Comparison of ENCODE assay signal across 19 cellular contexts in the genomic region with DNA sequence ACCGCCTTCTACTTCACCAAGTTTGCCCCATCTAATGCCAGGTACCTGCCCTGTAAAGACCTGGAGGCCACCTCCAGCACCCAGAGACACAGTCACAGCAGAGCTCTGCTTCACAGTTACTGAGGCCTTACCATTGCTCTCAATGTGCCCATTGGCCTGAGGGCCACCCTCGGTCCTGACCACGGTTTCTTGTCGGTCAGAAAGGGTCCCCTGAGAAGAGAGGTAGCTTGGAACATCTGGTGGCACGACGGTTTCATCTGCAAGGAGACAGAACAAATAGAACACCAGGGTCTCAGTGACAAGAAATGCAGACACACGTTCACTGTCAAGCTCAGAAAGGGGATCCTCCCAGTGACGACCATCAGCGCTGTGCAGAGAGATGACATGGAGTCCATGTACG.
DNase-seq lines count a peak whose midpoint lies in the region; TF ChIP-seq lines count a peak whose summit lies in the region.
"Had no signal": no experiment of that assay in that cellular context is flagged by ENCODE, and none has a peak within 500 bp of the region (broad histone marks: within the 10 kb centered on the region; RNA-seq: fewer than 3 reads in every experiment).

No MANE protein-coding gene starts in this region.

- H3K4me3 ChIP-seq in CD4-positive, alpha-beta memory T cell (ENCODE audit: low read length in 2 of 2) = no peak overlapping the region
- no peak overlapping the region for H3K4me3 ChIP-seq in rectal smooth muscle tissue (ENCODE audit: low read length)
- no peak overlapping the region for H3K4me3 ChIP-seq in prostate gland
- H3K4me3 ChIP-seq: BLaER1, MG63 had no signal

- no peaks in the 10 kb centered on the region for H3K27me3 ChIP-seq in CD4-positive, alpha-beta memory T cell (ENCODE audit: insufficient read depth, low read length)
- H3K27me3 ChIP-seq in rectal smooth muscle tissue (ENCODE audit: control insufficient read depth, insufficient read depth, low read length) (no peaks in the 10 kb centered on the region), prostate gland (replicated peaks; ENCODE audit: insufficient read depth) (no peaks in the 10 kb centered on the region)
- H3K27me3 ChIP-seq: BLaER1, MG63 had no signal

- no peaks in the 10 kb centered on the region for H3K9me3 ChIP-seq in CD4-positive, alpha-beta memory T cell (ENCODE audit: control insufficient read depth in 1 of 2, low read length in 2 of 2)
- H3K9me3 ChIP-seq in prostate gland = no peaks in the 10 kb centered on the region
- H3K9me3 ChIP-seq: BLaER1, MG63 had no signal

- TF ChIP-seq CTCF in chondrocyte (IDR thresholded peaks at IDR 0.05) (no peak), glutamatergic neuron (IDR thresholded peaks at IDR 0.05; ENCODE audit: partially characterized antibody, unreplicated experiment) (no peak), prostate gland (IDR thresholded peaks at IDR 0.05) (no peak)

- no peaks in the 10 kb centered on the region for H3K27me3 Mint-ChIP-seq in CD4-positive, alpha-beta memory T cell
- H3K27me3 Mint-ChIP-seq in chondrocyte (ENCODE audit: low read depth) (no peaks in the 10 kb centered on the region), glutamatergic neuron (ENCODE audit: unreplicated experiment) (peaks cover 7% of the 10 kb centered on the region)
- H3K27me3 Mint-ChIP-seq: CD8-positive, alpha-beta memory T cell; IgD-negative memory B cell had no signal

- intact Hi-C loops in CD4-positive, alpha-beta memory T cell (cut with micrococcal nuclease) = no loop called here
- intact Hi-C loops in prostate gland (cut with DNase I) = no loop called here

- H3K4me1 Mint-ChIP-seq in CD4-positive, alpha-beta memory T cell = peaks cover 13 to 34% (median 20%) of the 10 kb centered on the region in 4 donors
- H3K4me1 Mint-ChIP-seq in chondrocyte (ENCODE audit: low read depth) (peaks cover 20% of the 10 kb centered on the region), glutamatergic neuron (ENCODE audit: low read depth, unreplicated experiment) (peaks cover 11% of the 10 kb centered on the region)

- 92% methylated on average over 10 of the region's 10 CpGs for WGBS in prostate gland

- H3K36me3 ChIP-seq in CD4-positive, alpha-beta memory T cell (ENCODE audit: insufficient read depth, low read length) = peaks cover 81% of the 10 kb centered on the region
- H3K36me3 ChIP-seq in rectal smooth muscle tissue (ENCODE audit: control insufficient read depth, insufficient read depth, low read length) (peaks cover 67% of the 10 kb centered on the region), prostate gland (peaks cover 44 to 49% of the 10 kb centered on the region in 2 donors)
- H3K36me3 ChIP-seq: MG63 had no signal

- H3K27ac Mint-ChIP-seq in CD4-positive, alpha-beta memory T cell = peak overlapping the region in 4 of 7 donors; percentile 7 to 52 (median 37)
- H3K27ac Mint-ChIP-seq in chondrocyte (ENCODE audit: unreplicated experiment) (peak overlapping the region; percentile 17), glutamatergic neuron (ENCODE audit: unreplicated experiment) (peak overlapping the region; percentile 17)

- peaks cover 23% of the 10 kb centered on the region for H3K4me1 ChIP-seq in CD4-positive, alpha-beta memory T cell (ENCODE audit: insufficient read depth, low read length)
- H3K4me1 ChIP-seq in rectal smooth muscle tissue (ENCODE audit: control insufficient read depth, insufficient read depth, low read length) = peaks cover 10% of the 10 kb centered on the region
- H3K4me1 ChIP-seq in prostate gland (replicated peaks) = no peaks in the 10 kb centered on the region

- DNase-seq in CD4-positive, alpha-beta memory T cell = no peak
- no peak for DNase-seq in chondrocyte (ENCODE audit: low spot score)
- DNase-seq in glutamatergic neuron = no peak
- DNase-seq in DMS79 (lab: John Stamatoyannopoulos, UW) = no peak
- DNase-seq in nucleus accumbens (lab: John Stamatoyannopoulos, UW) = no peak
- DNase-seq in DMS114 treated with DMSO at 0.1 percent for 48 hours (lab: John Stamatoyannopoulos, UW; ENCODE audit: unreplicated experiment) = no peak
- no peak for DNase-seq in prostate gland (ENCODE audit: low spot score)
- DNase-seq: CD8-positive, alpha-beta memory T cell; DMS79 treated with DMSO at 0.1 percent for 48 hours; Kasumi-1; MG63; NCI-H1092; NCI-H146; NCI-H2029 treated with DMSO at 0.1 percent for 48 hours; NCI-H2171; NCI-H526 had no signal

- H3K9me3 Mint-ChIP-seq in CD4-positive, alpha-beta memory T cell = no peaks in the 10 kb centered on the region
- no peaks in the 10 kb centered on the region for H3K9me3 Mint-ChIP-seq in chondrocyte (ENCODE audit: low read depth)
- H3K9me3 Mint-ChIP-seq in glutamatergic neuron (ENCODE audit: unreplicated experiment) = peaks cover 5% of the 10 kb centered on the region
- H3K9me3 Mint-ChIP-seq: CD8-positive, alpha-beta memory T cell; IgD-negative memory B cell had no signal

- H3K9ac ChIP-seq in rectal smooth muscle tissue (ENCODE audit: low read length) = no peak overlapping the region
- H3K9ac ChIP-seq: BLaER1 had no signal

- peaks cover 87 to 89% of the 10 kb centered on the region in 2 donors for H3K36me3 Mint-ChIP-seq in CD4-positive, alpha-beta memory T cell
- H3K36me3 Mint-ChIP-seq in chondrocyte (ENCODE audit: low read depth) (peaks cover 70% of the 10 kb centered on the region), glutamatergic neuron (ENCODE audit: unreplicated experiment) (peaks cover 17% of the 10 kb centered on the region)

- POLR2A ChIA-PET in CD4-positive, alpha-beta memory T cell (lab: Charles Lee; ENCODE audit: partially characterized antibody) = interaction anchor here (5.4 kb wide), 1 partner anchor 11 kb away, joined by 21 read pairs; no protein-coding TSS in a partner anchor

- CTCF ChIA-PET in CD4-positive, alpha-beta memory T cell (lab: Charles Lee; ENCODE audit: partially characterized antibody) = interaction anchor here (1.1 to 2.5 kb wide), 3 partner anchors 10 to 128 kb away, joined by 4 to 5 read pairs (median 4); no protein-coding TSS in a partner anchor

- no peak overlapping the region for H3K4me3 Mint-ChIP-seq in CD4-positive, alpha-beta memory T cell
- H3K4me3 Mint-ChIP-seq in chondrocyte (ENCODE audit: unreplicated experiment) (no peak overlapping the region), glutamatergic neuron (ENCODE audit: unreplicated experiment) (no peak overlapping the region)
- H3K4me3 Mint-ChIP-seq: CD8-positive, alpha-beta memory T cell; IgD-negative memory B cell had no signal

- no peak for TF ChIP-seq POLR2A in prostate gland (IDR thresholded peaks at IDR 0.05)

- no peak overlapping the region for H3K27ac ChIP-seq in CD4-positive, alpha-beta memory T cell (ENCODE audit: low read depth, low read length)
- H3K27ac ChIP-seq in rectal smooth muscle tissue (ENCODE audit: low read depth, low read length) (peak overlapping the region; percentile 62), prostate gland (no peak overlapping the region)
- H3K27ac ChIP-seq: BLaER1 had no signal
